ENCODE assay signal across 8 cellular contexts in the genomic region with DNA sequence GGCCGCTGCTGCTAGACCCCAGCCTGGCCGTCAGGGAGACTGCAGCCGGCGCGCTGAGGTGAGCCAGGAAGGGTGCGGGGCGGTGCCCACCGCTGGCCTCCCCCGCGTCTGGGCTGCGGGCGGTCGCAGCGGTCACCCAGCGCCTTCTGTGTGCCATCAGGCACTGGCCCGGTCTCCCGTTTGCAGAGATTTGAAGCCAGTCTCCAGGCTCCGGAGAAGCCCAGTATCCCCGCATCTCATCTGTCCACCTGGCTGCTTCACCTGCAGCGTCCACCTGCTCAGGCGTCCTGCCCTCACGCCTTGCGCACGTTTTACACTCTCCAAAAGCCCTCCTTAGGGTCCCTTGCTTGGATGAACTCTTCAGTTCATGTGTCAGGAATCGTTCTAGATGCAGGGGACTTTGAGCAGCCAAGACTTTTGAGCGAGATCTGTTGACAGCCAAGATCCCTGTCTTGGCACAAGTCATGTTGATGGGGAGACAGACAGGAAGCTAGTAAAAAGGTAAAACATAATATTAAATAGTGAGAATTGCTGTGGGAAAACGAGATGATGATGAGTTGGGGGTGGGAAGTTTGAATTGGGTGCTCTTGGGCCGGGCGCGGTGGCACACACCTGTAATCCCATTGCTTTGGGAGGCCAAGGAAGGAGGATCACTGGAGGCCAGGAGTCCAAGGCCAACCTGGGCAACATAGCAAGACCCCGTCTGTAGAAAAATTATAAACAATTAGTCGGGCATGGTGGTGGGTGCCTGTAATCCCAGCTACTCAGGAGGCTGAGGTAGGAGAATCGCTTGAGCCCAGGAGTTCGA. TPM values are rescaled to one million over a fixed set of nuclear protein-coding genes. Genes with fewer than 3 reads are reported as not detected.
A peak's percentile ranks its signal among the peaks of the same experiment; 100 is the strongest.
DNase-seq lines count a peak whose midpoint lies in the region; ATAC-seq and TF ChIP-seq lines count a peak whose summit lies in the region.

No MANE protein-coding gene starts in this region.

- no peak for DNase-seq in stimulated activated naive CD8-positive, alpha-beta T cell treated with anti-CD3 and anti-CD28 coated beads, Interleukin-15, Interleukin-2, amounts not matched to agents 100 U/mL and 50 U/mL, for 24 hours
- no peak for DNase-seq in body of pancreas
- no peak for DNase-seq in mesothelial cell of epicardium (ENCODE audit: low spot score in 2 of 2, unreplicated experiment in 2 of 2)
- no peak for DNase-seq in RKO (ENCODE audit: low spot score)
- no peak for DNase-seq in NCI-H2227 (lab: John Stamatoyannopoulos, UW; ENCODE audit: unreplicated experiment)
- no peak for DNase-seq in NCI-H524 treated with DMSO at 0.1 percent for 48 hours (lab: John Stamatoyannopoulos, UW)

- intact Hi-C loops in body of pancreas (cut with DNase I): loop anchor here (10.0 kb wide), 1 partner anchor 78 kb away; no protein-coding TSS in a partner anchor

- peaks cover 17% of the 10 kb centered on the region for H3K4me1 ChIP-seq in body of pancreas

- no peaks in the 10 kb centered on the region for H3K9me3 Mint-ChIP-seq in stimulated activated naive CD8-positive, alpha-beta T cell treated with anti-CD3 and anti-CD28 coated beads, Interleukin-15, Interleukin-2, amounts not matched to agents 100 ng/mL and 50 ng/mL, for 24 hours
- H3K9me3 Mint-ChIP-seq in mesothelial cell of epicardium: no peaks in the 10 kb centered on the region

- peaks cover 34% of the 10 kb centered on the region for H3K36me3 Mint-ChIP-seq in stimulated activated naive CD8-positive, alpha-beta T cell treated with anti-CD3 and anti-CD28 coated beads, Interleukin-15, Interleukin-2, amounts not matched to agents 100 ng/mL and 50 ng/mL, for 24 hours (ENCODE audit: low read depth)
- H3K36me3 Mint-ChIP-seq in mesothelial cell of epicardium: peaks cover 4% of the 10 kb centered on the region

- H3K4me3 Mint-ChIP-seq in stimulated activated naive CD8-positive, alpha-beta T cell treated with anti-CD3 and anti-CD28 coated beads, Interleukin-15, Interleukin-2, amounts not matched to agents 100 ng/mL and 50 ng/mL, for 24 hours: peak overlapping the region; percentile 95
- H3K4me3 Mint-ChIP-seq in mesothelial cell of epicardium: peak overlapping the region; percentile 73

- H3K9me3 ChIP-seq in body of pancreas: no peaks in the 10 kb centered on the region

- H3K4me1 Mint-ChIP-seq in stimulated activated naive CD8-positive, alpha-beta T cell treated with anti-CD3 and anti-CD28 coated beads, Interleukin-15, Interleukin-2, amounts not matched to agents 100 ng/mL and 50 ng/mL, for 24 hours (ENCODE audit: low read depth): peaks cover 34% of the 10 kb centered on the region
- peaks cover 12% of the 10 kb centered on the region for H3K4me1 Mint-ChIP-seq in mesothelial cell of epicardium

- H3K27me3 Mint-ChIP-seq in stimulated activated naive CD8-positive, alpha-beta T cell treated with anti-CD3 and anti-CD28 coated beads, Interleukin-15, Interleukin-2, amounts not matched to agents 100 ng/mL and 50 ng/mL, for 24 hours: no peaks in the 10 kb centered on the region
- H3K27me3 Mint-ChIP-seq in mesothelial cell of epicardium (ENCODE audit: low read depth): no peaks in the 10 kb centered on the region

- H3K27me3 ChIP-seq in body of pancreas: no peaks in the 10 kb centered on the region

- no peak for ATAC-seq in stimulated activated naive CD8-positive, alpha-beta T cell treated with anti-CD3 and anti-CD28 coated beads, Interleukin-15, Interleukin-2, amounts not matched to agents 100 U/mL and 50 U/mL, for 24 hours
- no peak for ATAC-seq in body of pancreas
- ATAC-seq in HG03520 (IDR thresholded peaks at IDR 0.05; ENCODE audit: unreplicated experiment): no peak

- peak overlapping the region; percentile 62 to 95 (median 90) for H3K27ac ChIP-seq in body of pancreas

- TF ChIP-seq CTCF in body of pancreas (IDR thresholded peaks at IDR 0.05) (peak in 2 of 7 experiments; percentile 6 to 39), mesothelial cell of epicardium (IDR thresholded peaks at IDR 0.05; ENCODE audit: unreplicated experiment) (no peak)

- peak overlapping the region; percentile 59 to 87 for H3K4me3 ChIP-seq in body of pancreas

- H3K27ac Mint-ChIP-seq in stimulated activated naive CD8-positive, alpha-beta T cell treated with anti-CD3 and anti-CD28 coated beads, Interleukin-15, Interleukin-2, amounts not matched to agents 100 ng/mL and 50 ng/mL, for 24 hours: peak overlapping the region; percentile 87
- peak overlapping the region; percentile 68 for H3K27ac Mint-ChIP-seq in mesothelial cell of epicardium

- TF ChIP-seq POLR2A in body of pancreas (IDR thresholded peaks at IDR 0.05): peak in 1 of 3 donors; percentile 23

- 20 to 30% methylated on average over 15 to 32 of the region's 34 CpGs for WGBS in body of pancreas, 2 donors

- H3K36me3 ChIP-seq in body of pancreas (replicated peaks in 1 of 2; ENCODE audit: insufficient read depth in 1 of 2, low read depth in 2 of 2): peaks cover 0 to 2% of the 10 kb centered on the region in 2 donors

RNA-seq across cellular contexts. Expression of a gene that starts 0.9 kb away (rescaled TPM):
- total RNA-seq in body of pancreas (10 to 100 TPM; 17.4 to 25.7 TPM), mesothelial cell of epicardium (16.0 to 19.2 TPM (median 18.4 TPM) in 3 replicates)

RNA-seq across cellular contexts. Expression of a gene that starts 41.7 kb away (rescaled TPM):
- total RNA-seq in body of pancreas: 10 to 100 TPM; 11.5 to 22.3 TPM
- 21.4 to 24.3 TPM (median 22.3 TPM) in 3 replicates for total RNA-seq in mesothelial cell of epicardium
